1 cellular context compared by ENCODE assay signal in the genomic region with DNA sequence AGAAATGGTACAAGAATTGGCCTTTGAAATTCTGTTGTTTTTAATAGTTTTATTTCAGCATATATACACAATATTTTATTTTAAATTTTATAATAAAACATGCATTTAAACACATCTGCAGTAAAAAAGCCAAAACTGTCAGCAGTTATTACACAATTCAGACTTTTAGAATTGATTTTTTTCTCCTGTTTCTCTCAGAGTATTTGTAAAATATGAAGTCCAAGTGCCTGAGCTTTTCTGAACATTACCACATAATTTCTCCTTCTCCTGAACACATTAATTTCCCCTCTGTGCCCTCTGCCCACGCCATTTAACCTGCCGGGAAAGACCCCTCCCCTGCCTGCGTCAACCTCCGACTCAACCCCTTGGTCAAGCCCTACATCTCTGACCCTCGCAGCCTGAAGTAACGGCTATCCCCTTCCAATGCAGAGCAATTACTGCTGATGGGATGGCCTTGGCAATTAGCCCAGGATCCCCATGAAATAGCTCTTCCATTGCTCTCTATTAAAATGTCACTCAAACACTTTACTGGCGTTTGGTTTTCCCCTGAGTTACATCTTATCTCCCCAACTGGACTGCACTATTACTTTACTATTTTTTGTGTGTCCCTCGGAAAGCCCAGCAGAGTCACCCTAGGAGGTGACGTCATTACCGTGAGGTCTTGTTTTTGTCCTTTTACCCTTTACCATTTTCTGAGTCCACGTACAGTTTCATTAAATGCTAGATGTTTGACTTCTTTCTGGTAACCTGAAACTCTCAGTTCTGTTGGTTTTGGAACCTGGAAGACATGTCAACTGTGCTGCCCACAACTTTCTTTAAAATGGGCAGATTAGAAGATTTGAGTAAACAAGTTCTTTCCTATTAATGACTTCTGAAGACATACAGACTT.
TF ChIP-seq lines count a peak whose summit lies in the region.

No MANE protein-coding gene starts in this region.

TF ChIP-seq in GM12878, 131 proteins besides CTCF, POLR2A, EP300 and RAD21 (continued from another document and continues in another):
- TF ChIP-seq, protein P1, sequence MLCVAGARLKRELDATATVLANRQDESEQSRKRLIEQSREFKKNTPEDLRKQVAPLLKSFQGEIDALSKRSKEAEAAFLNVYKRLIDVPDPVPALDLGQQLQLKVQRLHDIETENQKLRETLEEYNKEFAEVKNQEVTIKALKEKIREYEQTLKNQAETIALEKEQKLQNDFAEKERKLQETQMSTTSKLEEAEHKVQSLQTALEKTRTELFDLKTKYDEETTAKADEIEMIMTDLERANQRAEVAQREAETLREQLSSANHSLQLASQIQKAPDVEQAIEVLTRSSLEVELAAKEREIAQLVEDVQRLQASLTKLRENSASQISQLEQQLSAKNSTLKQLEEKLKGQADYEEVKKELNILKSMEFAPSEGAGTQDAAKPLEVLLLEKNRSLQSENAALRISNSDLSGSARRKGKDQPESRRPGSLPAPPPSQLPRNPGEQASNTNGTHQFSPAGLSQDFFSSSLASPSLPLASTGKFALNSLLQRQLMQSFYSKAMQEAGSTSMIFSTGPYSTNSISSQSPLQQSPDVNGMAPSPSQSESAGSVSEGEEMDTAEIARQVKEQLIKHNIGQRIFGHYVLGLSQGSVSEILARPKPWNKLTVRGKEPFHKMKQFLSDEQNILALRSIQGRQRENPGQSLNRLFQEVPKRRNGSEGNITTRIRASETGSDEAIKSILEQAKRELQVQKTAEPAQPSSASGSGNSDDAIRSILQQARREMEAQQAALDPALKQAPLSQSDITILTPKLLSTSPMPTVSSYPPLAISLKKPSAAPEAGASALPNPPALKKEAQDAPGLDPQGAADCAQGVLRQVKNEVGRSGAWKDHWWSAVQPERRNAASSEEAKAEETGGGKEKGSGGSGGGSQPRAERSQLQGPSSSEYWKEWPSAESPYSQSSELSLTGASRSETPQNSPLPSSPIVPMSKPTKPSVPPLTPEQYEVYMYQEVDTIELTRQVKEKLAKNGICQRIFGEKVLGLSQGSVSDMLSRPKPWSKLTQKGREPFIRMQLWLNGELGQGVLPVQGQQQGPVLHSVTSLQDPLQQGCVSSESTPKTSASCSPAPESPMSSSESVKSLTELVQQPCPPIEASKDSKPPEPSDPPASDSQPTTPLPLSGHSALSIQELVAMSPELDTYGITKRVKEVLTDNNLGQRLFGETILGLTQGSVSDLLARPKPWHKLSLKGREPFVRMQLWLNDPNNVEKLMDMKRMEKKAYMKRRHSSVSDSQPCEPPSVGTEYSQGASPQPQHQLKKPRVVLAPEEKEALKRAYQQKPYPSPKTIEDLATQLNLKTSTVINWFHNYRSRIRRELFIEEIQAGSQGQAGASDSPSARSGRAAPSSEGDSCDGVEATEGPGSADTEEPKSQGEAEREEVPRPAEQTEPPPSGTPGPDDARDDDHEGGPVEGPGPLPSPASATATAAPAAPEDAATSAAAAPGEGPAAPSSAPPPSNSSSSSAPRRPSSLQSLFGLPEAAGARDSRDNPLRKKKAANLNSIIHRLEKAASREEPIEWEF (IDR thresholded peaks at IDR 0.05; ENCODE audit: insufficient replicate concordance, low read depth, low read length), result no peak
- no peak for TF ChIP-seq ZBED1 (IDR thresholded peaks at IDR 0.05; ENCODE audit: borderline replicate concordance)
- no peak for TF ChIP-seq CBX5 (IDR thresholded peaks at IDR 0.05; ENCODE audit: low read depth)
- TF ChIP-seq, protein P2, sequence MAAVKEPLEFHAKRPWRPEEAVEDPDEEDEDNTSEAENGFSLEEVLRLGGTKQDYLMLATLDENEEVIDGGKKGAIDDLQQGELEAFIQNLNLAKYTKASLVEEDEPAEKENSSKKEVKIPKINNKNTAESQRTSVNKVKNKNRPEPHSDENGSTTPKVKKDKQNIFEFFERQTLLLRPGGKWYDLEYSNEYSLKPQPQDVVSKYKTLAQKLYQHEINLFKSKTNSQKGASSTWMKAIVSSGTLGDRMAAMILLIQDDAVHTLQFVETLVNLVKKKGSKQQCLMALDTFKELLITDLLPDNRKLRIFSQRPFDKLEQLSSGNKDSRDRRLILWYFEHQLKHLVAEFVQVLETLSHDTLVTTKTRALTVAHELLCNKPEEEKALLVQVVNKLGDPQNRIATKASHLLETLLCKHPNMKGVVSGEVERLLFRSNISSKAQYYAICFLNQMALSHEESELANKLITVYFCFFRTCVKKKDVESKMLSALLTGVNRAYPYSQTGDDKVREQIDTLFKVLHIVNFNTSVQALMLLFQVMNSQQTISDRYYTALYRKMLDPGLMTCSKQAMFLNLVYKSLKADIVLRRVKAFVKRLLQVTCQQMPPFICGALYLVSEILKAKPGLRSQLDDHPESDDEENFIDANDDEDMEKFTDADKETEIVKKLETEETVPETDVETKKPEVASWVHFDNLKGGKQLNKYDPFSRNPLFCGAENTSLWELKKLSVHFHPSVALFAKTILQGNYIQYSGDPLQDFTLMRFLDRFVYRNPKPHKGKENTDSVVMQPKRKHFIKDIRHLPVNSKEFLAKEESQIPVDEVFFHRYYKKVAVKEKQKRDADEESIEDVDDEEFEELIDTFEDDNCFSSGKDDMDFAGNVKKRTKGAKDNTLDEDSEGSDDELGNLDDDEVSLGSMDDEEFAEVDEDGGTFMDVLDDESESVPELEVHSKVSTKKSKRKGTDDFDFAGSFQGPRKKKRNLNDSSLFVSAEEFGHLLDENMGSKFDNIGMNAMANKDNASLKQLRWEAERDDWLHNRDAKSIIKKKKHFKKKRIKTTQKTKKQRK (IDR thresholded peaks at IDR 0.05; ENCODE audit: low read depth, low read length), result no peak
- TF ChIP-seq ZNF207 (IDR thresholded peaks at IDR 0.05; ENCODE audit: borderline replicate concordance), result no peak
- no peak for TF ChIP-seq SPI1 (IDR thresholded peaks at IDR 0.05; ENCODE audit: borderline replicate concordance, insufficient read depth, low read depth, low read length)
- no peak for TF ChIP-seq CEBPB (IDR thresholded peaks at IDR 0.05; ENCODE audit: borderline replicate concordance in 1 of 2, low read depth in 2 of 2, low read length in 2 of 2)
- no peak for TF ChIP-seq NRF1 (conservative IDR thresholded peaks at IDR 0.05; ENCODE audit: low read depth, low read length)
- TF ChIP-seq ZNF274 (IDR thresholded peaks at IDR 0.05; ENCODE audit: insufficient read depth, insufficient read length), result no peak
- TF ChIP-seq RAD51 (IDR thresholded peaks at IDR 0.05), result no peak
- TF ChIP-seq SUPT20H (IDR thresholded peaks at IDR 0.05; ENCODE audit: borderline replicate concordance, control insufficient read depth, low read depth, low read length), result no peak
- TF ChIP-seq EZH2 (IDR thresholded peaks at IDR 0.05; ENCODE audit: borderline replicate concordance, control insufficient read depth, low read depth, low read length), result no peak
- peak; percentile 63; the same call in 1 of the 2 replicates for TF ChIP-seq CREM (IDR thresholded peaks at IDR 0.05; ENCODE audit: low read depth)
- TF ChIP-seq CHD1 (IDR thresholded peaks at IDR 0.05; ENCODE audit: low read depth, low read length), result no peak
- TF ChIP-seq, protein P3, sequence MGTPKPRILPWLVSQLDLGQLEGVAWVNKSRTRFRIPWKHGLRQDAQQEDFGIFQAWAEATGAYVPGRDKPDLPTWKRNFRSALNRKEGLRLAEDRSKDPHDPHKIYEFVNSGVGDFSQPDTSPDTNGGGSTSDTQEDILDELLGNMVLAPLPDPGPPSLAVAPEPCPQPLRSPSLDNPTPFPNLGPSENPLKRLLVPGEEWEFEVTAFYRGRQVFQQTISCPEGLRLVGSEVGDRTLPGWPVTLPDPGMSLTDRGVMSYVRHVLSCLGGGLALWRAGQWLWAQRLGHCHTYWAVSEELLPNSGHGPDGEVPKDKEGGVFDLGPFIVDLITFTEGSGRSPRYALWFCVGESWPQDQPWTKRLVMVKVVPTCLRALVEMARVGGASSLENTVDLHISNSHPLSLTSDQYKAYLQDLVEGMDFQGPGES (IDR thresholded peaks at IDR 0.05), result no peak
- TF ChIP-seq, protein P4, sequence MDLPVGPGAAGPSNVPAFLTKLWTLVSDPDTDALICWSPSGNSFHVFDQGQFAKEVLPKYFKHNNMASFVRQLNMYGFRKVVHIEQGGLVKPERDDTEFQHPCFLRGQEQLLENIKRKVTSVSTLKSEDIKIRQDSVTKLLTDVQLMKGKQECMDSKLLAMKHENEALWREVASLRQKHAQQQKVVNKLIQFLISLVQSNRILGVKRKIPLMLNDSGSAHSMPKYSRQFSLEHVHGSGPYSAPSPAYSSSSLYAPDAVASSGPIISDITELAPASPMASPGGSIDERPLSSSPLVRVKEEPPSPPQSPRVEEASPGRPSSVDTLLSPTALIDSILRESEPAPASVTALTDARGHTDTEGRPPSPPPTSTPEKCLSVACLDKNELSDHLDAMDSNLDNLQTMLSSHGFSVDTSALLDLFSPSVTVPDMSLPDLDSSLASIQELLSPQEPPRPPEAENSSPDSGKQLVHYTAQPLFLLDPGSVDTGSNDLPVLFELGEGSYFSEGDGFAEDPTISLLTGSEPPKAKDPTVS (IDR thresholded peaks at IDR 0.05; ENCODE audit: low read depth, low read length), result no peak
- no peak for TF ChIP-seq EGR1 (IDR thresholded peaks at IDR 0.05; ENCODE audit: borderline replicate concordance in 1 of 2, low read depth in 2 of 2, low read length in 2 of 2)
- no peak for TF ChIP-seq HDAC6 (IDR thresholded peaks at IDR 0.05; ENCODE audit: unreplicated experiment)
- no peak for TF ChIP-seq TAF1 (IDR thresholded peaks at IDR 0.05; ENCODE audit: borderline replicate concordance, low read depth, low read length)
- TF ChIP-seq ETV6 (conservative IDR thresholded peaks at IDR 0.05 in 1 of 2, IDR thresholded peaks at IDR 0.05 in 1 of 2; ENCODE audit: borderline replicate concordance in 1 of 2, low read depth in 1 of 2), result peak in 1 of 2 experiments; percentile 18; a peak in 1 of 4 replicates
- no peak for TF ChIP-seq ESRRA (IDR thresholded peaks at IDR 0.05; ENCODE audit: low read length)
- no peak for TF ChIP-seq NR2C2 (IDR thresholded peaks at IDR 0.05; ENCODE audit: borderline replicate concordance, control insufficient read depth, insufficient read length, low read depth)
- no peak for TF ChIP-seq FOXK2 (IDR thresholded peaks at IDR 0.05)
- TF ChIP-seq POLR2AphosphoS2 (IDR thresholded peaks at IDR 0.05; ENCODE audit: low read depth, low read length), result no peak
- TF ChIP-seq POLR2AphosphoS5 (IDR thresholded peaks at IDR 0.05; ENCODE audit: low read length), result no peak
- no peak for TF ChIP-seq E2F4 (IDR thresholded peaks at IDR 0.05; ENCODE audit: low read depth, low read length)
- no peak for TF ChIP-seq CBX3 (IDR thresholded peaks at IDR 0.05; ENCODE audit: borderline replicate concordance, low read depth)
- no peak for TF ChIP-seq ZNF384 (IDR thresholded peaks at IDR 0.05; ENCODE audit: borderline replicate concordance, low read depth, low read length)
- TF ChIP-seq KLF5 (IDR thresholded peaks at IDR 0.05; ENCODE audit: partially characterized antibody), result no peak
- TF ChIP-seq ZNF24 (IDR thresholded peaks at IDR 0.05), result no peak
- TF ChIP-seq NR2F1 (conservative IDR thresholded peaks at IDR 0.05), result no peak
- TF ChIP-seq, protein P5, sequence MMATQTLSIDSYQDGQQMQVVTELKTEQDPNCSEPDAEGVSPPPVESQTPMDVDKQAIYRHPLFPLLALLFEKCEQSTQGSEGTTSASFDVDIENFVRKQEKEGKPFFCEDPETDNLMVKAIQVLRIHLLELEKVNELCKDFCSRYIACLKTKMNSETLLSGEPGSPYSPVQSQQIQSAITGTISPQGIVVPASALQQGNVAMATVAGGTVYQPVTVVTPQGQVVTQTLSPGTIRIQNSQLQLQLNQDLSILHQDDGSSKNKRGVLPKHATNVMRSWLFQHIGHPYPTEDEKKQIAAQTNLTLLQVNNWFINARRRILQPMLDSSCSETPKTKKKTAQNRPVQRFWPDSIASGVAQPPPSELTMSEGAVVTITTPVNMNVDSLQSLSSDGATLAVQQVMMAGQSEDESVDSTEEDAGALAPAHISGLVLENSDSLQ (IDR thresholded peaks at IDR 0.05), result 0 out of 2 replicates have a peak, but pooled peaks have one; percentile 39
- no peak for TF ChIP-seq BMI1 (IDR thresholded peaks at IDR 0.05; ENCODE audit: borderline replicate concordance)
- TF ChIP-seq USF2 (IDR thresholded peaks at IDR 0.05; ENCODE audit: borderline replicate concordance, low read depth, low read length), result no peak
- TF ChIP-seq MTA2 (IDR thresholded peaks at IDR 0.05; ENCODE audit: low read depth), result no peak
- TF ChIP-seq RUNX3 (IDR thresholded peaks at IDR 0.05; ENCODE audit: low read length), result peak; percentile 11; the same call in 1 of the 2 replicates
- TF ChIP-seq FOXM1 (IDR thresholded peaks at IDR 0.05; ENCODE audit: low read depth, low read length), result no peak
- no peak for TF ChIP-seq KDM1A (IDR thresholded peaks at IDR 0.05; ENCODE audit: borderline replicate concordance)
- no peak for TF ChIP-seq NFXL1 (IDR thresholded peaks at IDR 0.05; ENCODE audit: borderline replicate concordance)
- TF ChIP-seq TCF3 (IDR thresholded peaks at IDR 0.05; ENCODE audit: borderline replicate concordance, insufficient read depth, low read depth, low read length), result no peak
- TF ChIP-seq BACH1 (IDR thresholded peaks at IDR 0.05; ENCODE audit: borderline replicate concordance), result no peak
- TF ChIP-seq HDAC2 (IDR thresholded peaks at IDR 0.05), result no peak
- no peak for TF ChIP-seq POU2F2 (IDR thresholded peaks at IDR 0.05; ENCODE audit: borderline replicate concordance, low read depth, low read length)
- no peak for TF ChIP-seq SREBF1 (IDR thresholded peaks at IDR 0.05; ENCODE audit: low read length)
- no peak for TF ChIP-seq MTA3 (IDR thresholded peaks at IDR 0.05; ENCODE audit: borderline replicate concordance, low read length)
- no peak for TF ChIP-seq MYB (IDR thresholded peaks at IDR 0.05; ENCODE audit: borderline replicate concordance, low read depth, low read length)
- no peak for TF ChIP-seq BRCA1 (IDR thresholded peaks at IDR 0.05; ENCODE audit: low read depth, low read length)
- no peak for TF ChIP-seq SMARCA5 (IDR thresholded peaks at IDR 0.05)
- TF ChIP-seq SIX5 (IDR thresholded peaks at IDR 0.05; ENCODE audit: low read depth, low read length, severe bottlenecking), result no peak
- peak; percentile 26; the same call in 1 of the 2 replicates for TF ChIP-seq TCF7 (IDR thresholded peaks at IDR 0.05; ENCODE audit: borderline replicate concordance)
- no peak for TF ChIP-seq CHD4 (IDR thresholded peaks at IDR 0.05)
- no peak for TF ChIP-seq BCL11A (IDR thresholded peaks at IDR 0.05; ENCODE audit: low read depth, low read length)
- peak; percentile 20; the same call in 1 of the 2 replicates for TF ChIP-seq CREB1 (IDR thresholded peaks at IDR 0.05; ENCODE audit: low read depth)
- TF ChIP-seq ZSCAN29 (IDR thresholded peaks at IDR 0.05), result no peak
